Comparison of ENCODE assay signal across 8 cellular contexts in genomic region chr6:99589290-99589672, GRCh38. TPM values are rescaled to one million over a fixed set of nuclear protein-coding genes. Genes with fewer than 3 reads are reported as not detected.
DNase-seq lines count a peak whose midpoint lies in the region; ATAC-seq, FAIRE-seq and TF ChIP-seq lines count a peak whose summit lies in the region.

No MANE protein-coding gene starts in this region.

- ATAC-seq in DND-41 (ENCODE audit: insufficient read depth, low read depth) (peak; percentile 52), GM21367 (IDR thresholded peaks at IDR 0.05; ENCODE audit: unreplicated experiment) (peak; percentile 26), K562 (peak; percentile 56), right lobe of liver (peak in 2 of 4 donors; percentile 13 to 24), upper lobe of left lung (ENCODE audit: low FRiP score in 2 of 2) (peak; percentile 55)

- TF ChIP-seq CTCF in DND-41 (IDR thresholded peaks at IDR 0.05; ENCODE audit: borderline replicate concordance, extremely low read depth, low read length, poor library complexity, severe bottlenecking) (no peak), K562 (IDR thresholded peaks at IDR 0.05 in 2 of 3, conservative IDR thresholded peaks at IDR 0.05 in 1 of 3; ENCODE audit: insufficient read depth in 2 of 3, low read depth in 1 of 3, low read length in 3 of 3) (no peak), right lobe of liver (IDR thresholded peaks at IDR 0.05) (no peak), upper lobe of left lung (IDR thresholded peaks at IDR 0.05) (no peak), uterus (IDR thresholded peaks at IDR 0.05) (no peak)

- no peak for TF ChIP-seq RAD21 in K562 (CRISPR knock-in tag; conservative IDR thresholded peaks at IDR 0.05 in 1 of 2, IDR thresholded peaks at IDR 0.05 in 1 of 2)

- H3K4me3 ChIP-seq in DND-41 (ENCODE audit: low read depth in 1 of 2, low read length in 2 of 2) (peak overlapping the region; percentile 41 to 74; a peak in 3 of 4 replicates), HUES6 (ENCODE audit: low read depth, low read length) (peak overlapping the region; percentile 56), K562 (no peak overlapping the region), right lobe of liver (peak overlapping the region; percentile 41 to 55 (median 46)), upper lobe of left lung (peak overlapping the region in 3 of 4 donors; percentile 39 to 60 (median 49)), uterus (peak overlapping the region in 1 of 2 donors; percentile 45)

- BruUV-seq in K562 (replicated peaks; lab: Mats Ljungman, UMichigan) = no TSS peak

- H3K4me2 ChIP-seq in DND-41 (ENCODE audit: insufficient read depth, low read length) (peak overlapping the region; percentile 97), K562 (ENCODE audit: insufficient read depth, low read length) (no peak overlapping the region)

- TF ChIP-seq EP300 in K562 (IDR thresholded peaks at IDR 0.05; ENCODE audit: low read length) (no peak), upper lobe of left lung (IDR thresholded peaks at IDR 0.05) (no peak)

- peaks cover 37% of the 10 kb centered on the region for H3K27me3 ChIP-seq in DND-41 (ENCODE audit: insufficient read depth, low read length, poor library complexity)
- peaks cover 94% of the 10 kb centered on the region for H3K27me3 ChIP-seq in HUES6 (ENCODE audit: control insufficient read depth, insufficient read depth, low read length)
- peaks cover 37 to 45% of the 10 kb centered on the region in 2 experiments for H3K27me3 ChIP-seq in K562 (ENCODE audit: control insufficient read depth in 2 of 2, insufficient read depth in 2 of 2, low read length in 2 of 2)
- H3K27me3 ChIP-seq in right lobe of liver = peaks cover 0 to 14% of the 10 kb centered on the region in 2 donors
- peaks cover 0 to 36% (median 24%) of the 10 kb centered on the region in 4 donors for H3K27me3 ChIP-seq in upper lobe of left lung
- peaks cover 10 to 46% of the 10 kb centered on the region in 2 donors for H3K27me3 ChIP-seq in uterus

- no peak for TF ChIP-seq POLR2A in K562 (conservative IDR thresholded peaks at IDR 0.05)
- no peak for TF ChIP-seq POLR2A in right lobe of liver (IDR thresholded peaks at IDR 0.05)
- TF ChIP-seq POLR2A in upper lobe of left lung (IDR thresholded peaks at IDR 0.05) = no peak
- TF ChIP-seq POLR2A in uterus (IDR thresholded peaks at IDR 0.05) = no peak

- no peaks in the 10 kb centered on the region for H4K20me1 ChIP-seq in DND-41 (ENCODE audit: insufficient read depth, low read length)
- H4K20me1 ChIP-seq in K562 (replicated peaks; ENCODE audit: control insufficient read depth, insufficient read depth, low read length) = no peaks in the 10 kb centered on the region

- intact Hi-C loops in K562 (cut with micrococcal nuclease) (no loop called here), right lobe of liver (cut with DNase I) (no loop called here), uterus (cut with DNase I; ENCODE audit: low total_unique reads) (no loop called here)

- H3K79me2 ChIP-seq in DND-41 (ENCODE audit: insufficient read depth, low read length) (no peaks in the 10 kb centered on the region), K562 (ENCODE audit: control insufficient read depth, insufficient read depth, low read length) (no peaks in the 10 kb centered on the region)

- no peaks in the 10 kb centered on the region for H3K9me3 ChIP-seq in DND-41 (ENCODE audit: insufficient read depth, low read length, severe bottlenecking)
- no peaks in the 10 kb centered on the region for H3K9me3 ChIP-seq in HUES6 (ENCODE audit: control insufficient read depth, insufficient read depth, low read depth, low read length)
- H3K9me3 ChIP-seq in K562 (replicated peaks; ENCODE audit: control insufficient read depth, insufficient read depth, low read depth, low read length) = no peaks in the 10 kb centered on the region
- no peaks in the 10 kb centered on the region for H3K9me3 ChIP-seq in right lobe of liver
- H3K9me3 ChIP-seq in upper lobe of left lung = no peaks in the 10 kb centered on the region
- H3K9me3 ChIP-seq in uterus = no peaks in the 10 kb centered on the region

- H2AFZ ChIP-seq in DND-41 (ENCODE audit: low read depth, low read length) = peak overlapping the region; percentile 92
- no peak overlapping the region for H2AFZ ChIP-seq in K562 (ENCODE audit: low read depth, low read length)

- H3K4me1 ChIP-seq in DND-41 (ENCODE audit: insufficient read depth, low read length) = peaks cover 20% of the 10 kb centered on the region
- peaks cover 2% of the 10 kb centered on the region for H3K4me1 ChIP-seq in HUES6 (ENCODE audit: control insufficient read depth, insufficient read depth, low read length)
- peaks cover 0 to 21% of the 10 kb centered on the region in 2 experiments; a peak in 2 of 5 replicates for H3K4me1 ChIP-seq in K562 (replicated peaks in 1 of 2; ENCODE audit: control insufficient read depth in 2 of 2, insufficient read depth in 2 of 2, low read length in 2 of 2)
- H3K4me1 ChIP-seq in right lobe of liver = peaks cover 0 to 12% (median 0%) of the 10 kb centered on the region in 4 donors
- peaks cover 25 to 31% (median 29%) of the 10 kb centered on the region in 4 donors for H3K4me1 ChIP-seq in upper lobe of left lung
- H3K4me1 ChIP-seq in uterus = peaks cover 0 to 8% of the 10 kb centered on the region in 2 donors

- WGBS in K562 (ENCODE audit: insufficient coverage, low coverage, missing lambda C conversion rate) = 2% methylated on average over 15 of the region's 21 CpGs
- 2% methylated on average over 8 of the region's 21 CpGs for WGBS in right lobe of liver (ENCODE audit: insufficient coverage, low coverage, low lambda C conversion rate, missing lambda C conversion rate)
- 9 to 15% methylated on average over 5 to 21 of the region's 21 CpGs for WGBS in upper lobe of left lung, 2 donors

- H3K36me3 ChIP-seq in DND-41 (ENCODE audit: insufficient read depth, low read length) (no peaks in the 10 kb centered on the region), HUES6 (ENCODE audit: control insufficient read depth, insufficient read depth, low read length) (no peaks in the 10 kb centered on the region), K562 (ENCODE audit: control insufficient read depth, insufficient read depth, low read length) (no peaks in the 10 kb centered on the region), right lobe of liver (no peaks in the 10 kb centered on the region), upper lobe of left lung (no peaks in the 10 kb centered on the region), uterus (no peaks in the 10 kb centered on the region)

- CTCF ChIA-PET in K562 (lab: Yijun Ruan, JAX; ENCODE audit: low intra/inter-chr PET ratio) = no interaction called here

- peak overlapping the region; percentile 59 for H3K9ac ChIP-seq in DND-41 (ENCODE audit: low read depth, low read length)
- H3K9ac ChIP-seq in HUES6 (ENCODE audit: low read length) = no peak overlapping the region
- H3K9ac ChIP-seq in K562 (ENCODE audit: insufficient read depth in 1 of 2, low read depth in 2 of 2, low read length in 2 of 2) = no peak overlapping the region

- H3K27ac ChIP-seq in DND-41 (ENCODE audit: low read length) (peak overlapping the region; percentile 52; the same call in 1 of the 2 replicates), HUES6 (ENCODE audit: low read depth, low read length) (no peak overlapping the region), K562 (ENCODE audit: extremely low read depth, low read depth, low read length) (no peak overlapping the region), right lobe of liver (no peak overlapping the region), upper lobe of left lung (no peak overlapping the region), uterus (no peak overlapping the region)

- H3K9me1 ChIP-seq in K562 (ENCODE audit: control insufficient read depth, insufficient read depth, low read length) = no peaks in the 10 kb centered on the region

- POLR2A ChIA-PET in K562 (lab: Yijun Ruan, JAX) = interaction anchor here (1.8 kb wide), 1 partner anchor 22 kb away, joined by 5 read pairs; the partner anchor contains the start of gene CCNC

- no peak for FAIRE-seq in K562 (lab: Jason Lieb, UNC)

- DNase-seq in DND-41 = no peak
- DNase-seq in K562 (ENCODE audit: extremely low read depth in 1 of 4, low spot score in 3 of 4) = no peak
- DNase-seq in right lobe of liver = no peak
- peak in 1 of 2 donors; percentile 68 for DNase-seq in upper lobe of left lung
- no peak for DNase-seq in uterus
- DNase-seq in Ammon's horn (ENCODE audit: low spot score) = no peak

- in situ Hi-C loops in K562 (cut with MboI) = no loop called here

RNA-seq across cellular contexts. Expression of gene PRDM13, which starts 17.4 kb away (rescaled TPM):
- total RNA-seq in K562 (2011; cell fraction: chromatin; rRNA removed; ENCODE audit: low replicate concordance) = not detected in 2 replicates
- total RNA-seq in K562 (2011; cell fraction: nucleolus; rRNA removed) = not detected in 2 replicates
- not detected in 2 replicates for total RNA-seq in K562 (2011; cell fraction: nucleoplasm; rRNA removed)
- total RNA-seq in K562 (2014; rRNA removed) = not detected in 2 replicates
- total RNA-seq in K562 (2014; rRNA removed; fragmentation: Illumina TruSeq; extraction: Trizol) = not detected in 2 replicates
- total RNA-seq in K562 (2015; rRNA removed; fragmentation: Illumina TruSeq; extraction: Trizol) = not detected in 2 replicates
- not detected in 2 replicates for total RNA-seq in K562 (2021)
- polyA plus RNA-seq in K562 (2011; rRNA removed) = not detected in 2 replicates
- polyA plus RNA-seq in K562 (2011; cell fraction: cytosol; rRNA removed) = not detected in 2 replicates
- not detected in 2 replicates for polyA plus RNA-seq in K562 (2011; cell fraction: nucleus; rRNA removed)
- not detected in 2 replicates for polyA plus RNA-seq in K562 (2012)
- polyA plus RNA-seq in K562 (2014; fragmentation: Illumina TruSeq; extraction: Trizol) = not detected in 2 replicates
- not detected for polyA plus RNA-seq in K562 (2014; fragmentation: Nextera tagmentation; extraction: Ambion mirVana)
- polyA plus RNA-seq in K562 (2014; rRNA removed) = not detected in 2 replicates
- polyA minus RNA-seq in K562 (2011; rRNA and poly(A)+ RNA removed) = not detected in 2 replicates
- not detected in 2 replicates for polyA minus RNA-seq in K562 (2011; cell fraction: cytosol; rRNA and poly(A)+ RNA removed)
- polyA minus RNA-seq in K562 (2011; cell fraction: nucleus; rRNA and poly(A)+ RNA removed) = not detected in 2 replicates
- not detected for total RNA-seq in right lobe of liver
- total RNA-seq in upper lobe of left lung = not detected
- not detected for total RNA-seq in uterus

RNA-seq across cellular contexts. Expression of gene CCNC, which starts 20.8 kb away (rescaled TPM):
- total RNA-seq in K562 (2011; cell fraction: chromatin; rRNA removed; ENCODE audit: low replicate concordance) = 27.7 and 78.8 TPM in 2 replicates
- 14.0 and 22.8 TPM in 2 replicates for total RNA-seq in K562 (2011; cell fraction: nucleolus; rRNA removed)
- total RNA-seq in K562 (2011; cell fraction: nucleoplasm; rRNA removed) = 47.8 and 85.7 TPM in 2 replicates
- total RNA-seq in K562 (2014; rRNA removed) (64.0 and 68.7 TPM in 2 replicates), K562 (2014; rRNA removed; fragmentation: Illumina TruSeq; extraction: Trizol) (121 and 138 TPM in 2 replicates), K562 (2015; rRNA removed; fragmentation: Illumina TruSeq; extraction: Trizol) (93.0 and 99.6 TPM in 2 replicates), K562 (2021) (72.4 and 73.3 TPM in 2 replicates), right lobe of liver (10 to 100 TPM; 30.8 to 45.5 (median 36.0) TPM), upper lobe of left lung (10 to 100 TPM; 22.3 to 73.4 (median 39.9) TPM), uterus (10 to 100 TPM; 48.4 to 97.0 (median 54.8) TPM)
- polyA plus RNA-seq in K562 (2011; rRNA removed) (126 and 138 TPM in 2 replicates), K562 (2014; fragmentation: Illumina TruSeq; extraction: Trizol) (81.1 and 91.7 TPM in 2 replicates), K562 (2014; fragmentation: Nextera tagmentation; extraction: Ambion mirVana) (100 to 1,000 TPM; 133 to 177 TPM), K562 (2014; rRNA removed) (78.1 and 79.2 TPM in 2 replicates)
- polyA plus RNA-seq in K562 (2011; cell fraction: cytosol; rRNA removed) = 19.3 and 47.0 TPM in 2 replicates
- polyA plus RNA-seq in K562 (2011; cell fraction: nucleus; rRNA removed) = 38.0 and 84.7 TPM in 2 replicates
- polyA plus RNA-seq in K562 (2012) = 52.6 and 64.4 TPM in 2 replicates
- 161 and 163 TPM in 2 replicates for polyA minus RNA-seq in K562 (2011; rRNA and poly(A)+ RNA removed)
- polyA minus RNA-seq in K562 (2011; cell fraction: cytosol; rRNA and poly(A)+ RNA removed) = 62.2 and 63.7 TPM in 2 replicates
- 28.0 and 43.1 TPM in 2 replicates for polyA minus RNA-seq in K562 (2011; cell fraction: nucleus; rRNA and poly(A)+ RNA removed)
